ENCODE assay signal across 19 cellular contexts in genomic region chr3:12959395-12959794, GRCh38.
A peak's percentile ranks its signal among the peaks of the same experiment; 100 is the strongest.
DNase-seq lines count a peak whose midpoint lies in the region; ATAC-seq, FAIRE-seq and TF ChIP-seq lines count a peak whose summit lies in the region.
"Had no signal": no experiment of that assay in that cellular context is flagged by ENCODE, and none has a peak within 500 bp of the region (broad histone marks: within the 10 kb centered on the region; RNA-seq: fewer than 3 reads in every experiment).

No MANE protein-coding gene starts in this region.

- in situ Hi-C loops in K562 (cut with MboI) = no loop called here

- intact Hi-C loops in K562 (cut with micrococcal nuclease) (no loop called here), prostate gland (cut with DNase I) (no loop called here)

- no peak for TF ChIP-seq EP300 in K562 (IDR thresholded peaks at IDR 0.05; ENCODE audit: low read length)

- H3F3A ChIP-seq in GM23338 (replicated peaks; ENCODE audit: low read depth) = no peaks in the 10 kb centered on the region

- peaks cover 6% of the 10 kb centered on the region for H3K27me3 Mint-ChIP-seq in GM23338 (ENCODE audit: insufficient read depth, low read depth, poor library complexity)
- H3K27me3 Mint-ChIP-seq: activated CD4-positive, alpha-beta T cell treated with anti-CD3 and anti-CD28 coated beads for 36 hours; activated naive CD4-positive, alpha-beta T cell treated with anti-CD3 and anti-CD28 coated beads, Interleukin-2, amount 50 U/mL, for 24 hours; brain had no signal

- H3K9me3 Mint-ChIP-seq in GM23338 = no peaks in the 10 kb centered on the region
- H3K9me3 Mint-ChIP-seq: activated naive CD4-positive, alpha-beta T cell treated with anti-CD3 and anti-CD28 coated beads, Interleukin-2, amount 50 U/mL, for 24 hours; brain had no signal

- no peak for ATAC-seq in GM23338
- ATAC-seq in K562 = peak; percentile 11; the same call in 2 of the 3 replicates
- no peak for ATAC-seq in omental fat pad (ENCODE audit: low FRiP score)
- ATAC-seq: activated CD4-positive, alpha-beta T cell treated with anti-CD3 and anti-CD28 coated beads for 36 hours; HCT116; Panc1 had no signal

- peaks cover 23% of the 10 kb centered on the region for H3K4me1 Mint-ChIP-seq in GM23338

- peak overlapping the region; percentile 55 to 70 for H3K9ac ChIP-seq in K562 (ENCODE audit: insufficient read depth in 1 of 2, low read depth in 2 of 2, low read length in 2 of 2)
- no peak overlapping the region for H3K9ac ChIP-seq in mucosa of rectum (ENCODE audit: low read depth in 1 of 2, low read length in 2 of 2)
- H3K9ac ChIP-seq in subcutaneous abdominal adipose tissue (ENCODE audit: low read length in 5 of 5) = peak overlapping the region in 1 of 5 donors; percentile 4

- TF ChIP-seq POLR2A in K562 (conservative IDR thresholded peaks at IDR 0.05) = no peak
- TF ChIP-seq POLR2A in prostate gland (IDR thresholded peaks at IDR 0.05) = no peak

- H3K79me2 ChIP-seq in GM23338 (replicated peaks; ENCODE audit: insufficient read depth) (peaks cover 85% of the 10 kb centered on the region), K562 (ENCODE audit: control insufficient read depth, insufficient read depth, low read length) (peaks cover 99% of the 10 kb centered on the region)

- H2AFZ ChIP-seq in GM23338 (no peak overlapping the region), K562 (ENCODE audit: low read depth, low read length) (no peak overlapping the region)

- no peak overlapping the region for H3K27ac ChIP-seq in GM23338 (ENCODE audit: low read depth)
- peak overlapping the region; percentile 27 for H3K27ac ChIP-seq in K562 (ENCODE audit: extremely low read depth, low read depth, low read length)
- H3K27ac ChIP-seq in mucosa of rectum (ENCODE audit: low read depth in 2 of 2, low read length in 2 of 2) = peak overlapping the region; percentile 5 to 10
- H3K27ac ChIP-seq in subcutaneous abdominal adipose tissue (ENCODE audit: low read depth, low read length) = peak overlapping the region; percentile 8
- H3K27ac ChIP-seq in prostate gland = peak overlapping the region in 1 of 2 donors; percentile 80
- H3K27ac ChIP-seq: SK-N-MC had no signal

- no peak for TF ChIP-seq RAD21 in K562 (CRISPR knock-in tag; conservative IDR thresholded peaks at IDR 0.05 in 1 of 2, IDR thresholded peaks at IDR 0.05 in 1 of 2)

- H3K4me2 ChIP-seq in GM23338 (peak overlapping the region; percentile 5; the same call in 1 of the 2 replicates), K562 (ENCODE audit: insufficient read depth, low read length) (peak overlapping the region; percentile 52; the same call in 1 of the 2 replicates)

- no peak for TF ChIP-seq CTCF in GM23338 (conservative IDR thresholded peaks at IDR 0.05; ENCODE audit: low read depth in 2 of 2)
- TF ChIP-seq CTCF in K562 (IDR thresholded peaks at IDR 0.05 in 2 of 3, conservative IDR thresholded peaks at IDR 0.05 in 1 of 3; ENCODE audit: insufficient read depth in 2 of 3, low read depth in 1 of 3, low read length in 3 of 3) = no peak
- no peak for TF ChIP-seq CTCF in prostate gland (IDR thresholded peaks at IDR 0.05)
- TF ChIP-seq CTCF in omental fat pad (IDR thresholded peaks at IDR 0.05) = no peak

- H3K27ac Mint-ChIP-seq in GM23338 = no peak overlapping the region
- H3K27ac Mint-ChIP-seq: activated CD4-positive, alpha-beta T cell treated with anti-CD3 and anti-CD28 coated beads for 36 hours had no signal

- no peaks in the 10 kb centered on the region for H3K36me3 ChIP-seq in GM23338 (ENCODE audit: insufficient read depth)
- peaks cover 40% of the 10 kb centered on the region for H3K36me3 ChIP-seq in K562 (ENCODE audit: control insufficient read depth, insufficient read depth, low read length)
- H3K36me3 ChIP-seq in mucosa of rectum (ENCODE audit: control insufficient read depth in 2 of 2, insufficient read depth in 2 of 2, low read length in 2 of 2) = peaks cover 0 to 2% of the 10 kb centered on the region in 2 donors
- peaks cover 0 to 3% (median 0%) of the 10 kb centered on the region in 5 donors for H3K36me3 ChIP-seq in subcutaneous abdominal adipose tissue (ENCODE audit: control insufficient read depth in 5 of 5, insufficient read depth in 5 of 5, low read length in 5 of 5)
- no peaks in the 10 kb centered on the region for H3K36me3 ChIP-seq in prostate gland

- no peaks in the 10 kb centered on the region for H3K9me3 ChIP-seq in K562 (replicated peaks; ENCODE audit: control insufficient read depth, insufficient read depth, low read depth, low read length)
- no peaks in the 10 kb centered on the region for H3K9me3 ChIP-seq in mucosa of rectum (ENCODE audit: control insufficient read depth in 2 of 2, low read length in 2 of 2)
- no peaks in the 10 kb centered on the region for H3K9me3 ChIP-seq in subcutaneous abdominal adipose tissue (ENCODE audit: control insufficient read depth in 5 of 5, low read length in 5 of 5)
- H3K9me3 ChIP-seq in prostate gland = no peaks in the 10 kb centered on the region

- 53% methylated on average over 7 of the region's 7 CpGs for WGBS in K562 (ENCODE audit: insufficient coverage, low coverage, missing lambda C conversion rate)
- WGBS in prostate gland = 77% methylated on average over 7 of the region's 7 CpGs

- CTCF ChIA-PET in K562 (lab: Yijun Ruan, JAX; ENCODE audit: low intra/inter-chr PET ratio) = no interaction called here

- POLR2A ChIA-PET in K562 (lab: Yijun Ruan, JAX) = interaction anchor here (0.6 to 1.1 kb wide), 4 partner anchors 18 to 1189 kb away, joined by 3 to 4 read pairs (median 4); no protein-coding TSS in a partner anchor

- no TSS peak for BruUV-seq in K562 (replicated peaks; lab: Mats Ljungman, UMichigan)

- peaks cover 10% of the 10 kb centered on the region for H3K9me1 ChIP-seq in K562 (ENCODE audit: control insufficient read depth, insufficient read depth, low read length)

- H3K4me1 ChIP-seq in GM23338 (ENCODE audit: insufficient read depth) (peaks cover 19% of the 10 kb centered on the region; the same call in 1 of the 2 replicates), K562 (replicated peaks in 1 of 2; ENCODE audit: control insufficient read depth in 2 of 2, insufficient read depth in 2 of 2, low read length in 2 of 2) (peaks cover 81 to 87% of the 10 kb centered on the region in 2 experiments), mucosa of rectum (ENCODE audit: control insufficient read depth in 2 of 2, insufficient read depth in 2 of 2, low read length in 2 of 2) (peaks cover 35 to 42% of the 10 kb centered on the region in 2 donors), subcutaneous abdominal adipose tissue (ENCODE audit: control insufficient read depth in 5 of 5, insufficient read depth in 5 of 5, low read length in 5 of 5) (peaks cover 40 to 100% (median 88%) of the 10 kb centered on the region in 5 donors), prostate gland (replicated peaks) (peaks cover 31% of the 10 kb centered on the region)

- FAIRE-seq in K562 (lab: Jason Lieb, UNC) = no peak
- FAIRE-seq: islet of Langerhans had no signal

- H3K27me3 ChIP-seq in GM23338 (ENCODE audit: insufficient read depth) = no peaks in the 10 kb centered on the region
- no peaks in the 10 kb centered on the region for H3K27me3 ChIP-seq in K562 (ENCODE audit: control insufficient read depth in 2 of 2, insufficient read depth in 2 of 2, low read length in 2 of 2)
- no peaks in the 10 kb centered on the region for H3K27me3 ChIP-seq in mucosa of rectum (ENCODE audit: control insufficient read depth in 2 of 2, insufficient read depth in 2 of 2, low read length in 2 of 2)
- H3K27me3 ChIP-seq in subcutaneous abdominal adipose tissue (ENCODE audit: control insufficient read depth in 5 of 5, insufficient read depth in 4 of 5, low read length in 5 of 5) = no peaks in the 10 kb centered on the region
- H3K27me3 ChIP-seq in prostate gland (replicated peaks; ENCODE audit: insufficient read depth) = no peaks in the 10 kb centered on the region

- DNase-seq in GM23338 (ENCODE audit: low spot score) (no peak), K562 (ENCODE audit: extremely low read depth in 1 of 4, low spot score in 3 of 4) (no peak), prostate gland (ENCODE audit: low spot score) (no peak), HUDEP-2 (lab: John Stamatoyannopoulos, UW; ENCODE audit: unreplicated experiment in 76 of 76) (no peak), CD1c-positive myeloid dendritic cell (ENCODE audit: extremely low spot score) (no peak), omental fat pad (ENCODE audit: low spot score) (no peak)
- DNase-seq: activated CD4-positive, alpha-beta T cell treated with anti-CD3 and anti-CD28 coated beads for 36 hours; activated CD8-positive, alpha-beta memory T cell treated with anti-CD3 and anti-CD28 coated beads, Interleukin-2, amount 50 U/mL, for 48 hours; DMS153; NCI-H748 treated with DMSO at 0.1 percent for 48 hours; stimulated activated CD4-positive, alpha-beta T cell treated with anti-CD3 and anti-CD28 coated beads, Interleukin-2, amount 100 ng/mL, for 48 hours had no signal

- H3K4me3 Mint-ChIP-seq in GM23338 = no peak overlapping the region
- H3K4me3 Mint-ChIP-seq: activated CD4-positive, alpha-beta T cell treated with anti-CD3 and anti-CD28 coated beads for 36 hours; brain had no signal

- H4K20me1 ChIP-seq in GM23338 (replicated peaks; ENCODE audit: insufficient read depth) (peaks cover 33% of the 10 kb centered on the region; the same call in 1 of the 2 replicates), K562 (replicated peaks; ENCODE audit: control insufficient read depth, insufficient read depth, low read length) (peaks cover 22% of the 10 kb centered on the region)

- no peaks in the 10 kb centered on the region for H3K9me2 ChIP-seq in GM23338 (ENCODE audit: insufficient read depth)

- H3K4me3 ChIP-seq in GM23338 = no peak overlapping the region
- H3K4me3 ChIP-seq in K562 = no peak overlapping the region
- H3K4me3 ChIP-seq in mucosa of rectum (ENCODE audit: low read length in 2 of 2) = no peak overlapping the region
- peak overlapping the region in 2 of 5 donors; percentile 32 to 33 for H3K4me3 ChIP-seq in subcutaneous abdominal adipose tissue (ENCODE audit: low read depth in 1 of 5, low read length in 5 of 5)
- no peak overlapping the region for H3K4me3 ChIP-seq in prostate gland
- H3K4me3 ChIP-seq: SK-N-MC had no signal

- H3K36me3 Mint-ChIP-seq in GM23338 (ENCODE audit: low read depth) = no peaks in the 10 kb centered on the region
- H3K36me3 Mint-ChIP-seq: activated naive CD4-positive, alpha-beta T cell treated with anti-CD3 and anti-CD28 coated beads, Interleukin-2, amount 50 U/mL, for 24 hours; brain had no signal

TF ChIP-seq in GM23338, 12 proteins besides CTCF, POLR2A, EP300 and RAD21 (continues in another document):
- TF ChIP-seq CREB1 (CRISPR knock-in tag; IDR thresholded peaks at IDR 0.05; ENCODE audit: low read depth) = no peak

TF ChIP-seq in K562, 482 proteins besides CTCF, POLR2A, EP300 and RAD21 (continues in another document):
- TF ChIP-seq SMARCE1 (IDR thresholded peaks at IDR 0.05) (no peak), DMBX1 (CRISPR knock-in tag; IDR thresholded peaks at IDR 0.05; ENCODE audit: borderline replicate concordance) (no peak)

Comparison
In these comparisons a context has a peak if more than half of its experiments do, and no peak if none do; other contexts are left out.
1. H3K9ac ChIP-seq: peak in K562 (2 of 2); none in mucosa of rectum (0 of 2).